In the genomic region with DNA sequence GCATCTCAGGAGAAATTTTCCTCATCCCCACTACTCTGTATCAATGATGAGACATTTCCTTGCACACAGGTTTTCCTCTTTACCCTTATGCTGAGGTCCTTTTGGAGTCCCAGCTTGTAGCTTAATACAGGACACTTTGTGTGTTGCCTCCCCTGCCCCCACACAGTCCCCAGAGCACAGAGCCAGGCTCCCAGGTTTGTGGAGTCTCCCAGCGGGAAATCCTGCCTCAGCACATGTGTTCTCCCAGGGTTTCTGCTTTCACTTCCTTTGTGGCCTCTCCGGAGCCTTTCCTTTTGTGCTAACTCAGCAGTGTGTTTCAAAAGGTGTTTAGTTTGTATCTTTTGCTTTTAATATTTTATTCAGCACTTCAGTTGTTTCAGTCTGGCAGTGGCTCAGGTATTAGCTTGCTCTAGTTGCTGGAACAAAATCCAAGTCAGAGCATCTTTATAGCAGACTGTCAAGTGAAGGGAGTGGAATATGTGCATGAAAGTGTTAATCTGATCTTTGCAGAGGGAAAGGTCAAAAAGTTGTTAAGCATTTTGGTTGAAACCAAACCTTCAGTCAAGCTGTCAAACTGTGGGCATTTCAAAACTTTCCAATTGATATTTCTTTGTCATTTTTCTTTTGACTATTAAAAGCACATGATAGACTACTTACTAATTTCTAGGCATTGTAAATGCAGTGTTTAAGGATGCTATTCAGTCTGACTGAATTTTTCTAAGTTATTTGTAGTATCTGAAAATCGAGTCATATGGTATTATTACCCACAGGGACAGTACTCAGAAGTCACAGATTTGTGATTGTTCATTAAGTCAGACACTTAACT, we compare ENCODE assay signal across 10 cellular contexts. TPM values are rescaled to one million over a fixed set of nuclear protein-coding genes. Genes with fewer than 3 reads are reported as not detected.
DNase-seq lines count a peak whose midpoint lies in the region; ATAC-seq lines count a peak whose summit lies in the region.
"Had no signal": no experiment of that assay in that cellular context is flagged by ENCODE, and none has a peak within 500 bp of the region (broad histone marks: within the 10 kb centered on the region; RNA-seq: fewer than 3 reads in every experiment).

No MANE protein-coding gene starts in this region.

- no peak overlapping the region for H2BK120ac ChIP-seq in neuronal stem cell (ENCODE audit: low read depth, low read length)

- no peak overlapping the region for H2BK5ac ChIP-seq in neuronal stem cell (ENCODE audit: low read length)

- no peak overlapping the region for H2BK12ac ChIP-seq in neuronal stem cell (ENCODE audit: low read length)

- H3K9ac ChIP-seq in endocrine pancreas (ENCODE audit: control insufficient read depth, insufficient read depth, low read length) (no peak overlapping the region), neuronal stem cell (ENCODE audit: low read depth, low read length, poor library complexity) (no peak overlapping the region)

- no peak overlapping the region for H3K4me2 ChIP-seq in neuronal stem cell (ENCODE audit: insufficient read depth, low read length, poor library complexity, severe bottlenecking)

- no peak overlapping the region for H3K18ac ChIP-seq in neuronal stem cell (ENCODE audit: low read length)

- no peak overlapping the region for H2AFZ ChIP-seq in neuronal stem cell (ENCODE audit: low read length)

- H3K4ac ChIP-seq in neuronal stem cell (ENCODE audit: low read length) = no peak overlapping the region

- no peak overlapping the region for H2BK15ac ChIP-seq in neuronal stem cell (ENCODE audit: low read length)

- no peaks in the 10 kb centered on the region for H3K36me3 ChIP-seq in endocrine pancreas (ENCODE audit: control insufficient read depth, insufficient read depth, low read length)
- peaks cover 0 to 5% of the 10 kb centered on the region in 2 donors for H3K36me3 ChIP-seq in neuronal stem cell (replicated peaks in 1 of 2; ENCODE audit: control insufficient read depth in 2 of 2, insufficient read depth in 2 of 2, low read length in 2 of 2)
- H3K36me3 ChIP-seq: thoracic aorta had no signal

- no CpG with 5 or more reads among the region's 3 CpGs for WGBS in neuronal stem cell (ENCODE audit: extremely low coverage in 2 of 2, insufficient read length in 2 of 2, insufficient replicate concordance in 1 of 2), 2 donors

- H2AK5ac ChIP-seq in neuronal stem cell (ENCODE audit: low read depth, low read length) = no peak overlapping the region

- H3K14ac ChIP-seq in neuronal stem cell (ENCODE audit: low read length) = no peak overlapping the region

- no peaks in the 10 kb centered on the region for H3K27me3 ChIP-seq in endocrine pancreas (ENCODE audit: control insufficient read depth, insufficient read depth, low read length)
- no peaks in the 10 kb centered on the region for H3K27me3 ChIP-seq in neuronal stem cell (ENCODE audit: control insufficient read depth in 3 of 3, insufficient read depth in 3 of 3, low read depth in 1 of 3, low read length in 3 of 3)

- no peak overlapping the region for H4K8ac ChIP-seq in neuronal stem cell (ENCODE audit: low read depth, low read length)

- peak overlapping the region; percentile 32 for H3K4me3 ChIP-seq in endocrine pancreas (ENCODE audit: control insufficient read depth, insufficient read depth, low read length)
- no peak overlapping the region for H3K4me3 ChIP-seq in neuronal stem cell (ENCODE audit: low read length in 2 of 2)
- H3K4me3 ChIP-seq: thoracic aorta had no signal

- ATAC-seq in GM21390 (IDR thresholded peaks at IDR 0.05; ENCODE audit: unreplicated experiment) (no peak), GM21526 (IDR thresholded peaks at IDR 0.05; ENCODE audit: low FRiP score, unreplicated experiment) (no peak), HG03097 (IDR thresholded peaks at IDR 0.05; ENCODE audit: low FRiP score, unreplicated experiment) (no peak)

- H4K91ac ChIP-seq in neuronal stem cell (ENCODE audit: low read depth, low read length, poor library complexity) = no peak overlapping the region

- H3K79me1 ChIP-seq in neuronal stem cell (ENCODE audit: low read depth, low read length) = no peaks in the 10 kb centered on the region

- H3K23ac ChIP-seq in neuronal stem cell (ENCODE audit: low read depth, low read length, poor library complexity) = no peak overlapping the region

- H3K9me3 ChIP-seq in endocrine pancreas (ENCODE audit: control insufficient read depth, low read length) (no peaks in the 10 kb centered on the region), neuronal stem cell (replicated peaks in 1 of 2; ENCODE audit: control insufficient read depth in 2 of 2, insufficient read depth in 1 of 2, low read depth in 1 of 2, low read length in 2 of 2) (peaks cover 0 to 8% of the 10 kb centered on the region in 2 donors)
- H3K9me3 ChIP-seq: thoracic aorta had no signal

- peak; percentile 67 for DNase-seq in NCI-H2107 treated with DMSO at 0.1 percent for 48 hours (lab: John Stamatoyannopoulos, UW; ENCODE audit: unreplicated experiment)
- DNase-seq in NCI-H2107 (lab: John Stamatoyannopoulos, UW) = no peak
- peak; percentile 39 for DNase-seq in NCI-H2171 (lab: John Stamatoyannopoulos, UW)
- no peak for DNase-seq in neuronal stem cell (ENCODE audit: low spot score)
- DNase-seq: amygdala had no signal

- H3K4me1 ChIP-seq in endocrine pancreas (ENCODE audit: control insufficient read depth, insufficient read depth, low read length) (peaks cover 23% of the 10 kb centered on the region), neuronal stem cell (ENCODE audit: control insufficient read depth in 2 of 2, insufficient read depth in 1 of 2, low read depth in 1 of 2, low read length in 2 of 2) (peaks cover 20 to 28% of the 10 kb centered on the region in 2 donors)

- H3K27ac ChIP-seq in neuronal stem cell (replicated peaks; ENCODE audit: low read length) = peak overlapping the region; percentile 75
- H3K27ac ChIP-seq: thoracic aorta had no signal

RNA-seq across cellular contexts. Expression of a gene that starts 8.6 kb away (rescaled TPM):
- polyA plus RNA-seq in neuronal stem cell (2013, experiment 1 of 2) = 21.0 TPM
- polyA plus RNA-seq in neuronal stem cell (2013, experiment 2 of 2) = 21.3 TPM

Comparison
In these comparisons a context has a peak if more than half of its experiments do, and no peak if none do; other contexts are left out.
1. DNase-seq: peak in NCI-H2107 treated with DMSO at 0.1 percent for 48 hours (single experiment) and NCI-H2171 (single experiment); none in NCI-H2107 (single experiment) and neuronal stem cell (single experiment).